Comparison of ENCODE assay signal across 22 cellular contexts in the genomic region with DNA sequence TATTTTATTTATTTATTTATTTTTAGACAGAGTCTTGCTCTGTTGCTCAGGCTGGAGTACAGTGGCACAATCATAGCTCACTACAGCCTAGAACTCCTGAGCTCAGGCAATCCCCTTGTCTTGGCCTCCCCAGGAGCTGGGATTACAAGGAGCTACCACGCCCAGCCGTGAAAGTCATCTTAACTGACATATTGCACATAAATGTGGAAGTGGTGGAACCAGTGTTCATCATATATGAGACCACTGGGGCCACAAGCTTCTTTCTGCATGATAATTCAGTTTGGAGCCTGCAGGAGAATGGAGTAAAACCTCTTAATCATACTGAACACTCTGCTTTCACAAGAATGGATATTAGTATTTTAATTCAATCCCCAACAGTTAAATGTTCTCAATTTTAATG.
"Had no signal": no experiment of that assay in that cellular context is flagged by ENCODE, and none has a peak within 500 bp of the region (broad histone marks: within the 10 kb centered on the region; RNA-seq: fewer than 3 reads in every experiment).

No MANE protein-coding gene starts in this region.

- H3K27ac ChIP-seq: colonic mucosa, hepatocyte, left ventricle myocardium inferior, ovary, spleen, testis, transverse colon had no signal

- H2AFZ ChIP-seq: hepatocyte had no signal

- H3K27me3 ChIP-seq: colonic mucosa, hepatocyte, ovary, spleen, testis, transverse colon had no signal

- ATAC-seq: naive thymus-derived CD4-positive, alpha-beta T cell; right cardiac atrium; stimulated activated naive B cell treated with anti-CD40 and anti-IgM and Interleukin-4, amounts not matched to agents 10 μg/mL and 1 μg/mL and 100 μg/mL, for 72 hours; stimulated activated naive CD8-positive, alpha-beta T cell treated with anti-CD3 and anti-CD28 coated beads, Interleukin-15, amount 100 ng/mL, for 72 hours had no signal

- H3K4me1 ChIP-seq: colonic mucosa, left ventricle myocardium inferior, spleen, testis, transverse colon had no signal

- H3K4me2 ChIP-seq: hepatocyte had no signal

- H3K4me3 ChIP-seq: colonic mucosa, hepatocyte, left ventricle myocardium inferior, lung, ovary, spleen, testis, transverse colon had no signal

- DNase-seq: colonic mucosa; dermis blood vessel endothelial cell; effector CD4-positive, alpha-beta T cell; foreskin melanocyte; head of caudate nucleus; kidney; left cardiac atrium; left ventricle myocardium inferior; mesendoderm; naive thymus-derived CD4-positive, alpha-beta T cell; ovary; right cardiac atrium; spleen; stimulated activated CD4-positive, alpha-beta T cell treated with anti-CD3 and anti-CD28 coated beads, Interleukin-15, amount 100 ng/mL, for 24 hours; stimulated activated CD4-positive, alpha-beta T cell treated with anti-CD3 and anti-CD28 coated beads, Interleukin-1b, Interleukin-23, amount 100 ng/mL, for 48 hours; stimulated activated CD4-positive, alpha-beta T cell treated with anti-CD3 and anti-CD28 coated beads, Interleukin-4, amount 100 ng/mL, for 4 hours; stimulated activated naive B cell treated with anti-CD40 and anti-IgM and Interleukin-4, amounts not matched to agents 10 μg/mL and 1 μg/mL and 100 μg/mL, for 72 hours; stimulated activated naive CD8-positive, alpha-beta T cell treated with anti-CD3 and anti-CD28 coated beads, Interleukin-15, amount 100 ng/mL, for 72 hours; testis; transverse colon had no signal

- H3K9me3 ChIP-seq: colonic mucosa, left ventricle myocardium inferior, ovary, spleen, testis, transverse colon had no signal

- H3K36me3 ChIP-seq: colonic mucosa, left ventricle myocardium inferior, ovary, spleen, transverse colon had no signal

- H3K79me2 ChIP-seq: hepatocyte had no signal
